In the genomic region with DNA sequence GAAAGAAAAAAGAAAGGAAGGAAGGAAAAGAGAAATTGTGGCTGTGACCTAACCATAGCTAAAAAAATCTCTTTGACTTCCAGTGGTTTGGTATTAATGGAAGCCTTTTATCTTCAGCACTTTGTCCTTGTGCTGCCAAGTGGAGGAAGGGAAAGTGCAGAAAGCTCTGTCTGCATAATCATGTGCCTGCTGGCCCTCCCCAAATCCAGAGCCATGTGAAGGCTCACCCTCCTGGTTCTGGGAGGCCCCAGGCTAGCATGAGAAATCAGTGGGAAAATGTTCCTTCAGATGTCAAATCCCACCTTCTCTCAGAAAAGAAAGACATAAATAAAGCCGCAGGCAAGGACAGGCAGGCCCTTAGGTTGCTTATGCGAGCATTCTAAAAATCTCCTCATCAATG, we compare ENCODE assay signal across 1 cellular context.
TF ChIP-seq lines count a peak whose summit lies in the region.

No MANE protein-coding gene starts in this region.

TF ChIP-seq in WTC11, 78 proteins besides CTCF, POLR2A, EP300 and RAD21 (continued from another document):
- no peak for TF ChIP-seq E2F5 (CRISPR knock-in tag; IDR thresholded peaks at IDR 0.05)
- no peak for TF ChIP-seq MLX (CRISPR knock-in tag; IDR thresholded peaks at IDR 0.05)
